In the genomic region with DNA sequence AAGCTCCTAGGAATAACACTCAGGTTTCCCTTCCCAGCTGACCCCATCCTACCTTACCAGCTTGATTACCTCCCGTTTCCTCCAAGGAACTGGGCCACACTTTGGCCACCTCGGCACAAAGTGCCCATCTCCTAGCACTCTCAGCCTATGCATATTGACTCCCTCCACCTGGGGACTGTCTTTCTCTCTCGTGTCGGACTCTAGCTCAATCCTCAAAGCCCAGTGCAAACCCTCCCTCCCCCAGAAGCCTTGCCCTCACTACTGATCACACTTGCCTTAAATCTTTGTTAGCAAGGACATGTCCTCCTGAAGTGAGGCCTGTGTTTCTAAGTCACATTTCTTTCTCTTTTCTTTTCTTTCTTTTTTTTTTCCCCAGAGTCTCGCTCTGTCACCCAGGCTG, we compare ENCODE assay signal across 21 cellular contexts. TPM values are rescaled to one million over a fixed set of nuclear protein-coding genes. Genes with fewer than 3 reads are reported as not detected.
A peak's percentile ranks its signal among the peaks of the same experiment; 100 is the strongest.
DNase-seq lines count a peak whose midpoint lies in the region; ATAC-seq, FAIRE-seq and TF ChIP-seq lines count a peak whose summit lies in the region.
"Had no signal": no experiment of that assay in that cellular context is flagged by ENCODE, and none has a peak within 500 bp of the region (broad histone marks: within the 10 kb centered on the region; RNA-seq: fewer than 3 reads in every experiment).

No MANE protein-coding gene starts in this region.

- no peaks in the 10 kb centered on the region for H3K36me3 ChIP-seq in NT2/D1 (ENCODE audit: insufficient read depth, insufficient read length, low read length)
- no peaks in the 10 kb centered on the region for H3K36me3 ChIP-seq in astrocyte (ENCODE audit: insufficient read depth, low read length)
- no peaks in the 10 kb centered on the region for H3K36me3 ChIP-seq in CD8-positive, alpha-beta T cell (ENCODE audit: insufficient read depth, low read length)
- H3K36me3 ChIP-seq: HAP-1 had no signal

- no peaks in the 10 kb centered on the region for H3K9me3 Mint-ChIP-seq in astrocyte (ENCODE audit: unreplicated experiment)
- H3K9me3 Mint-ChIP-seq in nephron = no peaks in the 10 kb centered on the region
- H3K9me3 Mint-ChIP-seq in type B pancreatic cell = no peaks in the 10 kb centered on the region
- H3K9me3 Mint-ChIP-seq in CD8-positive, alpha-beta T cell = no peaks in the 10 kb centered on the region
- H3K9me3 Mint-ChIP-seq: CD4-positive, alpha-beta memory T cell had no signal

- no peaks in the 10 kb centered on the region for H3K27me3 ChIP-seq in NT2/D1 (ENCODE audit: insufficient read depth, insufficient read length)
- H3K27me3 ChIP-seq in astrocyte (ENCODE audit: insufficient read depth, low read length) = no peaks in the 10 kb centered on the region
- H3K27me3 ChIP-seq in CD8-positive, alpha-beta T cell (ENCODE audit: insufficient read depth, low read length) = no peaks in the 10 kb centered on the region
- H3K27me3 ChIP-seq: BLaER1, SJSA1 had no signal

- H4K20me1 ChIP-seq in astrocyte (ENCODE audit: insufficient read depth, low read length) = peaks cover 39% of the 10 kb centered on the region

- FAIRE-seq in astrocyte (lab: Jason Lieb, UNC) = no peak
- FAIRE-seq: GM12878 had no signal

- no peaks in the 10 kb centered on the region for H3K9me3 ChIP-seq in NT2/D1 (ENCODE audit: insufficient read depth, low read length)
- H3K9me3 ChIP-seq in astrocyte (ENCODE audit: insufficient read depth, low read depth, low read length) = no peaks in the 10 kb centered on the region
- no peaks in the 10 kb centered on the region for H3K9me3 ChIP-seq in T-helper 17 cell (ENCODE audit: control insufficient read depth, low read length, poor library complexity, severe bottlenecking)
- H3K9me3 ChIP-seq in CD8-positive, alpha-beta T cell (ENCODE audit: low read length) = no peaks in the 10 kb centered on the region
- H3K9me3 ChIP-seq: BLaER1, HAP-1, SJSA1 had no signal

- H2AFZ ChIP-seq in astrocyte (ENCODE audit: low read depth, low read length) = no peak overlapping the region

- H3K27ac ChIP-seq in astrocyte (ENCODE audit: low read depth, low read length) = no peak overlapping the region
- no peak overlapping the region for H3K27ac ChIP-seq in CD8-positive, alpha-beta T cell (ENCODE audit: low read depth, low read length)
- H3K27ac ChIP-seq: BLaER1, KMS-11, SJSA1 had no signal

- intact Hi-C loops in CD8-positive, alpha-beta T cell (cut with DNase I, micrococcal nuclease) = no loop called here

- H3K4me3 Mint-ChIP-seq in astrocyte (ENCODE audit: unreplicated experiment) = peak overlapping the region; percentile 13
- H3K4me3 Mint-ChIP-seq in nephron = no peak overlapping the region
- no peak overlapping the region for H3K4me3 Mint-ChIP-seq in type B pancreatic cell
- no peak overlapping the region for H3K4me3 Mint-ChIP-seq in T-helper 17 cell
- H3K4me3 Mint-ChIP-seq in CD8-positive, alpha-beta T cell = no peak overlapping the region

- no peaks in the 10 kb centered on the region for H3K79me2 ChIP-seq in astrocyte (ENCODE audit: insufficient read depth, low read length)

- H3K4me3 ChIP-seq in NT2/D1 (ENCODE audit: insufficient read length, low read depth) (no peak overlapping the region), astrocyte (ENCODE audit: insufficient read depth, low read depth, low read length) (no peak overlapping the region)
- H3K4me3 ChIP-seq in CD8-positive, alpha-beta T cell (ENCODE audit: low read depth, low read length) = no peak overlapping the region
- H3K4me3 ChIP-seq: BLaER1, GM12878, HAP-1, SJSA1 had no signal

- H3K27me3 Mint-ChIP-seq in astrocyte (ENCODE audit: low read depth, unreplicated experiment) (no peaks in the 10 kb centered on the region), nephron (ENCODE audit: low read depth) (no peaks in the 10 kb centered on the region), type B pancreatic cell (no peaks in the 10 kb centered on the region), T-helper 17 cell (no peaks in the 10 kb centered on the region)
- H3K27me3 Mint-ChIP-seq in CD8-positive, alpha-beta T cell (ENCODE audit: low read depth) = no peaks in the 10 kb centered on the region
- H3K27me3 Mint-ChIP-seq: CD4-positive, alpha-beta memory T cell had no signal

- no peak for ATAC-seq in stimulated activated naive CD8-positive, alpha-beta T cell treated with anti-CD3 and anti-CD28 coated beads, Interleukin-15, Interleukin-2, amounts not matched to agents 100 U/mL and 50 U/mL, for 24 hours
- ATAC-seq in T-helper 17 cell = no peak
- ATAC-seq in CD8-positive, alpha-beta T cell = no peak
- ATAC-seq: GM12878 had no signal

- peak overlapping the region; percentile 46 for H3K9ac ChIP-seq in NT2/D1 (ENCODE audit: insufficient read length, low read depth)
- no peak overlapping the region for H3K9ac ChIP-seq in astrocyte (ENCODE audit: low read length)
- H3K9ac ChIP-seq: BLaER1, KMS-11 had no signal

- DNase-seq in NT2/D1 (ENCODE audit: low read depth, low spot score) (no peak), astrocyte (ENCODE audit: low read depth) (no peak), type B pancreatic cell (ENCODE audit: extremely low spot score, unreplicated experiment) (no peak), T-helper 17 cell (no peak)
- DNase-seq in stimulated activated naive CD8-positive, alpha-beta T cell treated with anti-CD3 and anti-CD28 coated beads, Interleukin-15, Interleukin-2, amounts not matched to agents 100 U/mL and 50 U/mL, for 24 hours = no peak
- no peak for DNase-seq in CD8-positive, alpha-beta T cell
- DNase-seq: ACHN, DND-41, IMR-90, NCI-H1105, NCI-H146, NCI-H2029, NCI-H2227 treated with DMSO at 0.1 percent for 48 hours, NCI-H510A had no signal

- H3K36me3 Mint-ChIP-seq in astrocyte (ENCODE audit: low read depth, unreplicated experiment) (no peaks in the 10 kb centered on the region), nephron (ENCODE audit: low read depth) (no peaks in the 10 kb centered on the region), type B pancreatic cell (no peaks in the 10 kb centered on the region), T-helper 17 cell (ENCODE audit: low read depth) (no peaks in the 10 kb centered on the region)
- no peaks in the 10 kb centered on the region for H3K36me3 Mint-ChIP-seq in CD8-positive, alpha-beta T cell
- H3K36me3 Mint-ChIP-seq: CD4-positive, alpha-beta memory T cell had no signal

- H3K4me1 ChIP-seq in NT2/D1 (ENCODE audit: insufficient read depth, insufficient read length) = peaks cover 32% of the 10 kb centered on the region
- peaks cover 25% of the 10 kb centered on the region for H3K4me1 ChIP-seq in astrocyte (ENCODE audit: insufficient read depth, low read length)
- peaks cover 24% of the 10 kb centered on the region for H3K4me1 ChIP-seq in CD8-positive, alpha-beta T cell (ENCODE audit: insufficient read depth, low read length)

- H3K27ac Mint-ChIP-seq in astrocyte (ENCODE audit: unreplicated experiment) (peak overlapping the region; percentile 4), nephron (peak overlapping the region in 2 of 3 experiments; percentile 21 to 34), type B pancreatic cell (peak overlapping the region; percentile 13), T-helper 17 cell (no peak overlapping the region)
- H3K27ac Mint-ChIP-seq in CD8-positive, alpha-beta T cell = no peak overlapping the region

- no peak overlapping the region for H3K4me2 ChIP-seq in astrocyte (ENCODE audit: low read length)
- H3K4me2 ChIP-seq: BLaER1, KMS-11 had no signal

- H3K4me1 Mint-ChIP-seq in astrocyte (ENCODE audit: low read depth, unreplicated experiment) (peaks cover 4% of the 10 kb centered on the region), nephron (peaks cover 10% of the 10 kb centered on the region), type B pancreatic cell (ENCODE audit: unreplicated experiment) (peaks cover 5% of the 10 kb centered on the region), T-helper 17 cell (peaks cover 6% of the 10 kb centered on the region)
- peaks cover 8% of the 10 kb centered on the region for H3K4me1 Mint-ChIP-seq in CD8-positive, alpha-beta T cell (ENCODE audit: low read depth)

- POLR2A ChIA-PET in CD8-positive, alpha-beta T cell (lab: Charles Lee) = interaction anchor here (0.6 to 2.3 kb wide), 2 partner anchors 9 to 99 kb away, joined by 3 to 15 read pairs; partner anchors contain the start of gene TRAF7

- TF ChIP-seq CTCF in astrocyte (IDR thresholded peaks at IDR 0.05; ENCODE audit: insufficient read depth, low read depth, low read length) (no peak), nephron (IDR thresholded peaks at IDR 0.05; ENCODE audit: unreplicated experiment in 3 of 3) (no peak), type B pancreatic cell (conservative IDR thresholded peaks at IDR 0.05) (no peak)
- no peak for TF ChIP-seq CTCF in CD8-positive, alpha-beta T cell (IDR thresholded peaks at IDR 0.05)

- CTCF ChIA-PET in CD8-positive, alpha-beta T cell (lab: Charles Lee) = interaction anchor here (1.1 to 2.1 kb wide), 4 partner anchors 9 to 141 kb away, joined by 3 to 9 read pairs (median 4); partner anchors contain the start of gene TRAF7

RNA-seq across cellular contexts. Expression of gene RAB26, which starts 2.6 kb away (rescaled TPM):
- total RNA-seq in astrocyte = 1.2 and 1.4 TPM in 2 replicates
- total RNA-seq in type B pancreatic cell (ENCODE audit: low replicate concordance) = 7.4 and 9.9 TPM in 2 replicates
- under 1 TPM; 0.21 to 0.57 TPM for total RNA-seq in T-helper 17 cell
- not detected for total RNA-seq in CD8-positive, alpha-beta T cell

RNA-seq across cellular contexts. Expression of gene TRAF7, which starts 9.7 kb away (rescaled TPM):
- 92.1 and 93.1 TPM in 2 replicates for total RNA-seq in astrocyte
- total RNA-seq in type B pancreatic cell (ENCODE audit: low replicate concordance) = 71.0 and 81.6 TPM in 2 replicates
- 10 to 100 TPM; 32.4 to 35.0 TPM for total RNA-seq in T-helper 17 cell
- total RNA-seq in CD8-positive, alpha-beta T cell = 10 to 100 TPM; 21.4 to 21.8 TPM

RNA-seq across cellular contexts. Expression of gene PKD1, which starts 10.1 kb away (rescaled TPM):
- 112 and 128 TPM in 2 replicates for total RNA-seq in astrocyte
- 76.2 and 131 TPM in 2 replicates for total RNA-seq in type B pancreatic cell (ENCODE audit: low replicate concordance)
- total RNA-seq in T-helper 17 cell = 10 to 100 TPM; 86.6 to 88.9 TPM
- 10 to 100 TPM; 90.7 to 95.2 TPM for total RNA-seq in CD8-positive, alpha-beta T cell

RNA-seq across cellular contexts. Expression of gene CASKIN1, which starts 50.6 kb away (rescaled TPM):
- total RNA-seq in astrocyte (0.66 and 1.3 TPM in 2 replicates), type B pancreatic cell (ENCODE audit: low replicate concordance) (2.7 and 6.3 TPM in 2 replicates), T-helper 17 cell (under 1 TPM in 1 of 2 donors, not detected in 1; 0.05 TPM)
- total RNA-seq in CD8-positive, alpha-beta T cell = under 1 TPM; 0.06 to 0.08 TPM
- total RNA-seq: CD4-positive, alpha-beta memory T cell; IMR-90; SJSA1 had no signal

RNA-seq across cellular contexts. Expression of gene MLST8, which starts 59.4 kb away (rescaled TPM):
- 32.6 and 34.7 TPM in 2 replicates for total RNA-seq in astrocyte
- total RNA-seq in type B pancreatic cell (ENCODE audit: low replicate concordance) = 44.9 and 56.8 TPM in 2 replicates
- total RNA-seq in T-helper 17 cell = 10 to 100 TPM; 28.2 to 31.4 TPM
- total RNA-seq in CD8-positive, alpha-beta T cell = 10 to 100 TPM; 29.9 to 30.8 TPM

Comparison
In these comparisons a context has a peak if more than half of its experiments do, and no peak if none do; other contexts are left out.
1. H3K27ac Mint-ChIP-seq: peak in astrocyte (single experiment), nephron (2 of 3) and type B pancreatic cell (single experiment); none in T-helper 17 cell (single experiment) and CD8-positive, alpha-beta T cell (single experiment).